In the genomic region with DNA sequence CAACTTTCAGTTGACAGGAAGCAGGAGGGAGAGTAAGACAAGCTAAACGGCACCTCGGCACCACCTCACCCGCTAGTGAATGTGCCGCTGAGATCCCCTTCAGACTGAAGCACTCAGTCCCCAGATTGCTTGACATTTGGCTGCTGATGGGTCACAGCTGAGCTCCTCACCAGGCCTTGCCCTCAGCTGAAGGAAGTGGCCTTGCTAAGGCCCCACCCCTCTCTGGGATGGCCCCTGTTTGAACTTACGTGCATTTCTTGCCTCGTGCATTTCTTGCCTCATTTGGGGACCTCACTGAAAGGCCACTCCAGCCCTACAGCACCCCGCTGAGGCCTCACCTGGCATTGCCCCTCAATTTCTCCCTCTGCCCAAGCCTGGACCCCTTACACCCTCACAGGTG, we compare ENCODE assay signal across 34 cellular contexts. TPM values are rescaled to one million over a fixed set of nuclear protein-coding genes. Genes with fewer than 3 reads are reported as not detected.
DNase-seq lines count a peak whose midpoint lies in the region; ATAC-seq, FAIRE-seq and TF ChIP-seq lines count a peak whose summit lies in the region.
"Had no signal": no experiment of that assay in that cellular context is flagged by ENCODE, and none has a peak within 500 bp of the region (broad histone marks: within the 10 kb centered on the region; RNA-seq: fewer than 3 reads in every experiment).

No MANE protein-coding gene starts in this region.

- H4K8ac ChIP-seq in H9 (replicated peaks; ENCODE audit: insufficient read length, low read depth, low read length), result no peak overlapping the region

- H3K36me3 ChIP-seq in K562 (ENCODE audit: control insufficient read depth, insufficient read depth, low read length), result peaks cover 15% of the 10 kb centered on the region; the same call in 1 of the 3 replicates
- H3K36me3 ChIP-seq: neural progenitor cell had no signal

- H3K27me3 Mint-ChIP-seq in Calu3 (ENCODE audit: unreplicated experiment) (peaks cover 35% of the 10 kb centered on the region), H9 (ENCODE audit: low read depth) (no peaks in the 10 kb centered on the region)
- peaks cover 8% of the 10 kb centered on the region for H3K27me3 Mint-ChIP-seq in activated T-helper 1 cell treated with anti-CD3 and anti-CD28 coated beads, Interleukin-12 subunit alpha, Interleukin-12 subunit beta, Interleukin-2, Interleukin-4 antibody, amounts not matched to agents 30 ng/mL and 10 ng/mL and 1 ng/mL, durations not matched to agents 14 hours and 24 hours and 36 hours (ENCODE audit: insufficient read depth)
- H3K27me3 Mint-ChIP-seq: stimulated activated memory B cell treated with anti-CD40 and anti-IgM and Interleukin-4, amounts not matched to agents 10 μg/mL and 1 μg/mL and 100 μg/mL, for 72 hours had no signal

- DNase-seq in Calu3 (peak; percentile 1), H9 (peak; percentile 33), K562 (ENCODE audit: extremely low read depth in 1 of 4, low spot score in 3 of 4) (peak in 1 of 4 experiments; percentile 2), iPS-NIHi11 (ENCODE audit: low spot score) (peak; percentile 19), SIG-M5 (lab: John Stamatoyannopoulos, UW) (no peak), NCI-H128 (lab: John Stamatoyannopoulos, UW; ENCODE audit: unreplicated experiment) (no peak)
- DNase-seq in activated naive CD4-positive, alpha-beta T cell treated with anti-CD3 and anti-CD28 coated beads, Interleukin-2, amount 50 U/mL, for 16 hours, result no peak
- DNase-seq in activated T-helper 1 cell treated with anti-CD3 and anti-CD28 coated beads, Interleukin-12 subunit alpha, Interleukin-12 subunit beta, Interleukin-2, Interleukin-4 antibody, amounts not matched to agents 30 ng/mL and 10 ng/mL and 1 ng/mL, durations not matched to agents 14 hours and 24 hours and 36 hours (ENCODE audit: low spot score), result no peak
- DNase-seq: activated CD4-positive, alpha-beta T cell treated with anti-CD3 and anti-CD28 coated beads for 48 hours; activated CD8-positive, alpha-beta memory T cell treated with anti-CD3 and anti-CD28 coated beads for 24 hours; activated effector memory CD4-positive, alpha-beta T cell treated with anti-CD3 and anti-CD28 coated beads, Interleukin-2, amount 50 U/mL, for 16 hours; activated naive CD8-positive, alpha-beta T cell treated with anti-CD3 and anti-CD28 coated beads, Interleukin-2, amount 50 U/mL, for 24 hours; Caco-2; cerebellar nuclear complex; DMS79 treated with DMSO at 0.1 percent for 48 hours; heart right ventricle; left colon; mesenchymal stem cell; NCI-H1417; NCI-H2029 treated with DMSO at 0.1 percent for 48 hours; NCI-H345; NCI-H748 treated with DMSO at 0.1 percent for 48 hours; stimulated activated CD4-positive, alpha-beta T cell treated with anti-CD3 and anti-CD28 coated beads, Interleukin-4, amount 100 ng/mL, for 24 hours; substantia nigra; T-helper 2 cell had no signal

- H2BK12ac ChIP-seq in H9 (ENCODE audit: insufficient read length, low read depth, low read length), result no peak overlapping the region

- TF ChIP-seq POLR2A in K562 (conservative IDR thresholded peaks at IDR 0.05), result no peak

- H3K27me3 ChIP-seq in H9 (ENCODE audit: insufficient read depth, low read length), result no peaks in the 10 kb centered on the region
- no peaks in the 10 kb centered on the region; a peak in 2 of 5 replicates for H3K27me3 ChIP-seq in K562 (ENCODE audit: control insufficient read depth in 2 of 2, insufficient read depth in 2 of 2, low read length in 2 of 2)
- H3K27me3 ChIP-seq: neural progenitor cell, right atrium auricular region had no signal

- no peak overlapping the region for H3K27ac ChIP-seq in H9 (ENCODE audit: insufficient read length, low read depth, low read length)
- no peak overlapping the region for H3K27ac ChIP-seq in K562 (ENCODE audit: extremely low read depth, low read depth, low read length)
- H3K27ac ChIP-seq: epithelial cell of prostate, heart right ventricle, neural progenitor cell, parathyroid adenoma, right atrium auricular region had no signal

- no peaks in the 10 kb centered on the region for H3K4me1 ChIP-seq in H9 (ENCODE audit: insufficient read depth, low read length)
- H3K4me1 ChIP-seq in K562 (replicated peaks in 1 of 2; ENCODE audit: control insufficient read depth in 2 of 2, insufficient read depth in 2 of 2, low read length in 2 of 2), result no peaks in the 10 kb centered on the region
- H3K4me1 ChIP-seq: Caco-2, heart right ventricle, neural progenitor cell, parathyroid adenoma, right atrium auricular region had no signal

- no peaks in the 10 kb centered on the region for H3K9me1 ChIP-seq in K562 (ENCODE audit: control insufficient read depth, insufficient read depth, low read length)

- H3K4me1 Mint-ChIP-seq in Calu3 (ENCODE audit: low read depth, unreplicated experiment), result no peaks in the 10 kb centered on the region
- peaks cover 4 to 10% of the 10 kb centered on the region in 2 experiments; a peak in 3 of 4 replicates for H3K4me1 Mint-ChIP-seq in H9
- H3K4me1 Mint-ChIP-seq in activated T-helper 1 cell treated with anti-CD3 and anti-CD28 coated beads, Interleukin-12 subunit alpha, Interleukin-12 subunit beta, Interleukin-2, Interleukin-4 antibody, amounts not matched to agents 30 ng/mL and 10 ng/mL and 1 ng/mL, durations not matched to agents 14 hours and 24 hours and 36 hours (ENCODE audit: low read depth), result no peaks in the 10 kb centered on the region
- H3K4me1 Mint-ChIP-seq: activated naive CD8-positive, alpha-beta T cell treated with anti-CD3 and anti-CD28 coated beads, Interleukin-2, amount 50 U/mL, for 24 hours; stimulated activated memory B cell treated with anti-CD40 and anti-IgM and Interleukin-4, amounts not matched to agents 10 μg/mL and 1 μg/mL and 100 μg/mL, for 72 hours had no signal

- H2AK5ac ChIP-seq in H9 (ENCODE audit: insufficient read length, low read length), result no peak overlapping the region

- H3K79me2 ChIP-seq in H9 (ENCODE audit: insufficient read depth, low read length) (no peaks in the 10 kb centered on the region), K562 (ENCODE audit: control insufficient read depth, insufficient read depth, low read length) (no peaks in the 10 kb centered on the region)
- H3K79me2 ChIP-seq: parathyroid adenoma had no signal

- H3K18ac ChIP-seq in H9 (ENCODE audit: insufficient read length, low read depth, low read length), result no peak overlapping the region

- no peaks in the 10 kb centered on the region for H3K79me1 ChIP-seq in H9 (ENCODE audit: insufficient read depth, low read depth, low read length, poor library complexity, severe bottlenecking)

- H3K27ac Mint-ChIP-seq in Calu3 (ENCODE audit: unreplicated experiment), result no peak overlapping the region
- H3K27ac Mint-ChIP-seq in H9, result peak overlapping the region in 1 of 3 experiments; percentile 11; a peak in 1 of 7 replicates
- H3K27ac Mint-ChIP-seq in activated T-helper 1 cell treated with anti-CD3 and anti-CD28 coated beads, Interleukin-12 subunit alpha, Interleukin-12 subunit beta, Interleukin-2, Interleukin-4 antibody, amounts not matched to agents 30 ng/mL and 10 ng/mL and 1 ng/mL, durations not matched to agents 14 hours and 24 hours and 36 hours, result no peak overlapping the region
- H3K27ac Mint-ChIP-seq: activated naive CD8-positive, alpha-beta T cell treated with anti-CD3 and anti-CD28 coated beads, Interleukin-2, amount 50 U/mL, for 24 hours; neural progenitor cell; stimulated activated memory B cell treated with anti-CD40 and anti-IgM and Interleukin-4, amounts not matched to agents 10 μg/mL and 1 μg/mL and 100 μg/mL, for 72 hours; type B pancreatic cell had no signal

- no peak for TF ChIP-seq RAD21 in K562 (CRISPR knock-in tag; conservative IDR thresholded peaks at IDR 0.05 in 1 of 2, IDR thresholded peaks at IDR 0.05 in 1 of 2)

- H3K36me3 Mint-ChIP-seq in Calu3 (ENCODE audit: insufficient read depth, unreplicated experiment) (no peaks in the 10 kb centered on the region), H9 (ENCODE audit: insufficient read depth in 1 of 3, low read depth in 3 of 3) (peaks cover 5 to 23% (median 18%) of the 10 kb centered on the region in 3 experiments; a peak in 5 of 7 replicates)
- peaks cover 2% of the 10 kb centered on the region for H3K36me3 Mint-ChIP-seq in activated T-helper 1 cell treated with anti-CD3 and anti-CD28 coated beads, Interleukin-12 subunit alpha, Interleukin-12 subunit beta, Interleukin-2, Interleukin-4 antibody, amounts not matched to agents 30 ng/mL and 10 ng/mL and 1 ng/mL, durations not matched to agents 14 hours and 24 hours and 36 hours (ENCODE audit: low read depth)

- H2BK120ac ChIP-seq in H9 (ENCODE audit: low read depth, low read length, poor library complexity, severe bottlenecking), result no peak overlapping the region

- H2BK5ac ChIP-seq in H9 (ENCODE audit: insufficient read length, low read length), result no peak overlapping the region

- no peak overlapping the region for H3K4ac ChIP-seq in H9 (ENCODE audit: low read depth, low read length)

- no peaks in the 10 kb centered on the region for H3K9me3 Mint-ChIP-seq in Calu3 (ENCODE audit: low read depth, unreplicated experiment)
- H3K9me3 Mint-ChIP-seq in H9, result no peaks in the 10 kb centered on the region
- no peaks in the 10 kb centered on the region for H3K9me3 Mint-ChIP-seq in activated T-helper 1 cell treated with anti-CD3 and anti-CD28 coated beads, Interleukin-12 subunit alpha, Interleukin-12 subunit beta, Interleukin-2, Interleukin-4 antibody, amounts not matched to agents 30 ng/mL and 10 ng/mL and 1 ng/mL, durations not matched to agents 14 hours and 24 hours and 36 hours
- H3K9me3 Mint-ChIP-seq: activated naive CD8-positive, alpha-beta T cell treated with anti-CD3 and anti-CD28 coated beads, Interleukin-2, amount 50 U/mL, for 24 hours; neural progenitor cell; stimulated activated memory B cell treated with anti-CD40 and anti-IgM and Interleukin-4, amounts not matched to agents 10 μg/mL and 1 μg/mL and 100 μg/mL, for 72 hours; type B pancreatic cell had no signal

- no peak for FAIRE-seq in K562 (lab: Jason Lieb, UNC)

- intact Hi-C loops in Calu3 (cut with micrococcal nuclease; ENCODE audit: unreplicated experiment), result loop anchor here (5.0 to 10.0 kb wide), 2 partner anchors 96 to 1859 kb away; no protein-coding TSS in a partner anchor
- intact Hi-C loops in K562 (cut with micrococcal nuclease), result loop anchor here (2.0 to 5.0 kb wide), 2 partner anchors 81 to 96 kb away; no protein-coding TSS in a partner anchor
- intact Hi-C loops in activated T-helper 1 cell treated with anti-CD3 and anti-CD28 coated beads, Interleukin-12 subunit alpha, Interleukin-12 subunit beta, Interleukin-2, Interleukin-4 antibody, amounts not matched to agents 30 ng/mL and 10 ng/mL and 1 ng/mL, durations not matched to agents 14 hours and 24 hours and 36 hours (cut with micrococcal nuclease), result no loop called here

- H3K23me2 ChIP-seq in H9 (ENCODE audit: insufficient read length, low read depth, low read length, poor library complexity, severe bottlenecking), result no peaks in the 10 kb centered on the region

- H2BK15ac ChIP-seq in H9 (ENCODE audit: low read depth, low read length), result no peak overlapping the region

- ATAC-seq in K562, result peak; percentile 58
- ATAC-seq: activated naive CD8-positive, alpha-beta T cell treated with anti-CD3 and anti-CD28 coated beads, Interleukin-2, amount 50 U/mL, for 24 hours; left colon; stimulated activated memory B cell treated with anti-CD40 and anti-IgM and Interleukin-4, amounts not matched to agents 10 μg/mL and 1 μg/mL and 100 μg/mL, for 72 hours had no signal

- H3K14ac ChIP-seq in H9 (ENCODE audit: insufficient read depth, low read length), result no peak overlapping the region

- no TSS peak for BruUV-seq in Calu3 (replicated peaks; lab: Mats Ljungman, UMichigan)
- no TSS peak for BruUV-seq in K562 (replicated peaks; lab: Mats Ljungman, UMichigan)

- H3K4me3 Mint-ChIP-seq in Calu3 (ENCODE audit: low read depth, unreplicated experiment), result no peak overlapping the region
- H3K4me3 Mint-ChIP-seq in H9, result no peak overlapping the region
- no peak overlapping the region for H3K4me3 Mint-ChIP-seq in activated T-helper 1 cell treated with anti-CD3 and anti-CD28 coated beads, Interleukin-12 subunit alpha, Interleukin-12 subunit beta, Interleukin-2, Interleukin-4 antibody, amounts not matched to agents 30 ng/mL and 10 ng/mL and 1 ng/mL, durations not matched to agents 14 hours and 24 hours and 36 hours
- H3K4me3 Mint-ChIP-seq: activated naive CD8-positive, alpha-beta T cell treated with anti-CD3 and anti-CD28 coated beads, Interleukin-2, amount 50 U/mL, for 24 hours; neural progenitor cell; stimulated activated memory B cell treated with anti-CD40 and anti-IgM and Interleukin-4, amounts not matched to agents 10 μg/mL and 1 μg/mL and 100 μg/mL, for 72 hours; type B pancreatic cell had no signal

- no peak overlapping the region for H3K56ac ChIP-seq in H9 (ENCODE audit: insufficient read length, low read depth, low read length)

- CTCF ChIA-PET in Calu3 (lab: Charles Lee) (no interaction called here), K562 (lab: Yijun Ruan, JAX; ENCODE audit: low intra/inter-chr PET ratio) (no interaction called here)

- H3K9me3 ChIP-seq in H9 (ENCODE audit: control insufficient read depth, low read depth, low read length) (no peaks in the 10 kb centered on the region), K562 (replicated peaks; ENCODE audit: control insufficient read depth, insufficient read depth, low read depth, low read length) (no peaks in the 10 kb centered on the region)
- H3K9me3 ChIP-seq: Caco-2, heart right ventricle, right atrium auricular region had no signal

- no peak overlapping the region for H3T11ph ChIP-seq in H9 (ENCODE audit: low read length)

- no peak overlapping the region for H2AFZ ChIP-seq in H9 (ENCODE audit: low read length)
- H2AFZ ChIP-seq in K562 (ENCODE audit: low read depth, low read length), result no peak overlapping the region
- H2AFZ ChIP-seq: neural progenitor cell, parathyroid adenoma had no signal

- H3K9ac ChIP-seq in H9 (ENCODE audit: extremely low read depth, insufficient read length, low read length) (no peak overlapping the region), K562 (ENCODE audit: insufficient read depth in 1 of 2, low read depth in 2 of 2, low read length in 2 of 2) (no peak overlapping the region)
- H3K9ac ChIP-seq: neural progenitor cell, parathyroid adenoma had no signal

- no peak overlapping the region for H4K91ac ChIP-seq in H9 (ENCODE audit: insufficient read length, low read depth, low read length)

- no peak overlapping the region for H2BK20ac ChIP-seq in H9 (ENCODE audit: low read depth, low read length, poor library complexity, severe bottlenecking)

- in situ Hi-C loops in K562 (cut with MboI), result no loop called here

- no peak overlapping the region for H3K23ac ChIP-seq in H9 (ENCODE audit: insufficient read length, low read depth, low read length)

- POLR2A ChIA-PET in K562 (lab: Yijun Ruan, JAX), result no interaction called here

- H3K4me2 ChIP-seq in H9 (ENCODE audit: insufficient read depth, insufficient read length, low read length) (no peak overlapping the region), K562 (ENCODE audit: insufficient read depth, low read length) (no peak overlapping the region)
- H3K4me2 ChIP-seq: neural progenitor cell had no signal

- no CpG with 5 or more reads among the region's 7 CpGs for WGBS in H9 (ENCODE audit: extremely low coverage, insufficient read length, low lambda C conversion rate)
- 10% methylated on average over 5 of the region's 7 CpGs for WGBS in K562 (ENCODE audit: insufficient coverage, low coverage, missing lambda C conversion rate)

- no peak for TF ChIP-seq CTCF in Calu3 (IDR thresholded peaks at IDR 0.05; ENCODE audit: unreplicated experiment)
- TF ChIP-seq CTCF in H9 (conservative IDR thresholded peaks at IDR 0.05), result no peak
- TF ChIP-seq CTCF in K562 (IDR thresholded peaks at IDR 0.05 in 2 of 3, conservative IDR thresholded peaks at IDR 0.05 in 1 of 3; ENCODE audit: insufficient read depth in 2 of 3, low read depth in 1 of 3, low read length in 3 of 3), result no peak

- no peak overlapping the region for H4K5ac ChIP-seq in H9 (ENCODE audit: insufficient read length, low read depth, low read length)

- H3K4me3 ChIP-seq in K562, result no peak overlapping the region
- H3K4me3 ChIP-seq: heart right ventricle, neural progenitor cell, right atrium auricular region had no signal

- H4K20me1 ChIP-seq in H9 (ENCODE audit: control insufficient read depth, insufficient read depth, insufficient read length) (no peaks in the 10 kb centered on the region), K562 (replicated peaks; ENCODE audit: control insufficient read depth, insufficient read depth, low read length) (no peaks in the 10 kb centered on the region; the same call in 1 of the 2 replicates)

- no peak for TF ChIP-seq EP300 in K562 (IDR thresholded peaks at IDR 0.05; ENCODE audit: low read length)

RNA-seq across cellular contexts. Expression of a gene that starts 39.8 kb away (rescaled TPM):
- total RNA-seq in Calu3 (2022), result 16.8 and 21.0 TPM in 2 replicates
- 30.5 and 34.7 TPM in 2 replicates for total RNA-seq in H9 (2021)
- total RNA-seq in K562 (2011; cell fraction: chromatin; rRNA removed; ENCODE audit: low replicate concordance), result 24.0 and 29.3 TPM in 2 replicates
- total RNA-seq in K562 (2011; cell fraction: nucleolus; rRNA removed), result 13.2 and 16.2 TPM in 2 replicates
- 13.5 and 18.2 TPM in 2 replicates for total RNA-seq in K562 (2011; cell fraction: nucleoplasm; rRNA removed)
- total RNA-seq in K562 (2014; rRNA removed), result 7.4 and 8.1 TPM in 2 replicates
- total RNA-seq in K562 (2014; rRNA removed; fragmentation: Illumina TruSeq; extraction: Trizol), result 14.5 and 17.9 TPM in 2 replicates
- 14.4 and 17.9 TPM in 2 replicates for total RNA-seq in K562 (2015; rRNA removed; fragmentation: Illumina TruSeq; extraction: Trizol)
- 9.6 and 10.4 TPM in 2 replicates for total RNA-seq in K562 (2021)
- 4.2 and 5.6 TPM in 2 replicates for polyA plus RNA-seq in K562 (2011; rRNA removed)
- polyA plus RNA-seq in K562 (2011; cell fraction: cytosol; rRNA removed), result 2.3 and 2.7 TPM in 2 replicates
- 4.7 and 7.6 TPM in 2 replicates for polyA plus RNA-seq in K562 (2011; cell fraction: nucleus; rRNA removed)
- 6.5 and 6.7 TPM in 2 replicates for polyA plus RNA-seq in K562 (2012)
- polyA plus RNA-seq in K562 (2014; fragmentation: Illumina TruSeq; extraction: Trizol), result 9.9 and 10.8 TPM in 2 replicates
- 1 to 10 TPM; 3.6 to 5.1 TPM for polyA plus RNA-seq in K562 (2014; fragmentation: Nextera tagmentation; extraction: Ambion mirVana)
- polyA plus RNA-seq in K562 (2014; rRNA removed), result 6.5 and 9.4 TPM in 2 replicates
- 8.5 and 10.3 TPM in 2 replicates for polyA minus RNA-seq in K562 (2011; rRNA and poly(A)+ RNA removed)
- 2.6 and 5.2 TPM in 2 replicates for polyA minus RNA-seq in K562 (2011; cell fraction: cytosol; rRNA and poly(A)+ RNA removed)
- polyA minus RNA-seq in K562 (2011; cell fraction: nucleus; rRNA and poly(A)+ RNA removed), result 7.8 and 9.0 TPM in 2 replicates
- 9.6 and 12.5 TPM in 2 replicates for total RNA-seq in activated T-helper 1 cell treated with anti-CD3 and anti-CD28 coated beads, Interleukin-12 subunit alpha, Interleukin-12 subunit beta, Interleukin-2, Interleukin-4 antibody, amounts not matched to agents 30 ng/mL and 10 ng/mL and 1 ng/mL, durations not matched to agents 14 hours and 24 hours and 36 hours

RNA-seq across cellular contexts. Expression of a gene that starts 41.3 kb away (rescaled TPM):
- total RNA-seq in Calu3 (2022) (0.69 TPM in 1 of 2 replicates, not detected in the other), H9 (2021) (2.3 and 3.0 TPM in 2 replicates), K562 (2014; rRNA removed) (not detected in 2 replicates), K562 (2014; rRNA removed; fragmentation: Illumina TruSeq; extraction: Trizol) (not detected in 2 replicates), K562 (2015; rRNA removed; fragmentation: Illumina TruSeq; extraction: Trizol) (not detected in 2 replicates), K562 (2021) (not detected in 2 replicates)
- total RNA-seq in K562 (2011; cell fraction: chromatin; rRNA removed; ENCODE audit: low replicate concordance), result not detected in 2 replicates
- total RNA-seq in K562 (2011; cell fraction: nucleolus; rRNA removed), result not detected in 2 replicates
- not detected in 2 replicates for total RNA-seq in K562 (2011; cell fraction: nucleoplasm; rRNA removed)
- polyA plus RNA-seq in K562 (2011; rRNA removed) (not detected in 2 replicates), K562 (2014; fragmentation: Illumina TruSeq; extraction: Trizol) (not detected in 2 replicates), K562 (2014; fragmentation: Nextera tagmentation; extraction: Ambion mirVana) (not detected), K562 (2014; rRNA removed) (not detected in 2 replicates)
- polyA plus RNA-seq in K562 (2011; cell fraction: cytosol; rRNA removed), result not detected in 2 replicates
- not detected in 2 replicates for polyA plus RNA-seq in K562 (2011; cell fraction: nucleus; rRNA removed)
- not detected in 2 replicates for polyA plus RNA-seq in K562 (2012)
- polyA minus RNA-seq in K562 (2011; rRNA and poly(A)+ RNA removed), result not detected in 2 replicates
- polyA minus RNA-seq in K562 (2011; cell fraction: cytosol; rRNA and poly(A)+ RNA removed), result not detected in 2 replicates
- polyA minus RNA-seq in K562 (2011; cell fraction: nucleus; rRNA and poly(A)+ RNA removed), result not detected in 2 replicates
- total RNA-seq in activated T-helper 1 cell treated with anti-CD3 and anti-CD28 coated beads, Interleukin-12 subunit alpha, Interleukin-12 subunit beta, Interleukin-2, Interleukin-4 antibody, amounts not matched to agents 30 ng/mL and 10 ng/mL and 1 ng/mL, durations not matched to agents 14 hours and 24 hours and 36 hours, result not detected in 2 replicates
- total RNA-seq: Caco-2, fibroblast of villous mesenchyme, heart right ventricle, left colon, MCF 10A, right atrium auricular region had no signal
- polyA plus RNA-seq: BJ, heart right ventricle had no signal

Comparison
In these comparisons a context has a peak if more than half of its experiments do, and no peak if none do; other contexts are left out.
1. DNase-seq: peak in Calu3 (single experiment), H9 (single experiment) and iPS-NIHi11 (single experiment); none in activated naive CD4-positive, alpha-beta T cell treated with anti-CD3 and anti-CD28 coated beads, Interleukin-2, amount 50 U/mL, for 16 hours (single experiment), SIG-M5 (single experiment), activated T-helper 1 cell treated with anti-CD3 and anti-CD28 coated beads, Interleukin-12 subunit alpha, Interleukin-12 subunit beta, Interleukin-2, Interleukin-4 antibody, amounts not matched to agents 30 ng/mL and 10 ng/mL and 1 ng/mL, durations not matched to agents 14 hours and 24 hours and 36 hours (single experiment) and NCI-H128 (single experiment).